8 cellular contexts compared by ENCODE assay signal in the genomic region with DNA sequence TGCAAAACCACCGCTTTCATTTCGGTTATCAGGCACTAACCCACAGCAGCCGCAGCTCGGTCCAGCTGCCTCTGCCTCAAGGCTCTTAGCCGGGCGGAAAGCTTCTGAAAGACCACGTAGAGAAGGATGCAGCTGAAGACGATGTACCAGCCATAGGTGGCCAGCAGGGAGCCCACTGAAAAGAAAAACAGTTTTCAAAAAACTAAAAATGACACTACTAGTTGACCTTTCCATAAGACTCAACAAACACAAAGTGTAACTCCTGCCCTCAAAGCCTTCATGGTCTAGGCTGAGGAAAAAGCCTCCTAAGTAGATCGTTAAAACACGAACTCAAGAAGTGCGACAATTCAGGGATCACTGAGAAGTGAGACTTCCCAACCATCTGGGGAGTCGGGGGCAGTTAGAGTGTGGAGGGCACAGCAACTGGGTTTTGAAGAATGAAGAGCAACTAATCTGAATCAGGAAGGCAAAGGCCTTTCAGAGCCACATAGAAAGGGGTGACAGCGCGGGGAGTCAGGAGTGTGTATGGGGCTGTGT. TPM values are rescaled to one million over a fixed set of nuclear protein-coding genes. Genes with fewer than 3 reads are reported as not detected.
DNase-seq lines count a peak whose midpoint lies in the region; ATAC-seq, FAIRE-seq and TF ChIP-seq lines count a peak whose summit lies in the region.

No MANE protein-coding gene starts in this region.

- H3K27me3 ChIP-seq in astrocyte (ENCODE audit: insufficient read depth, low read length) (no peaks in the 10 kb centered on the region), HepG2 (ENCODE audit: control insufficient read depth in 1 of 2, insufficient read depth in 2 of 2, low read length in 2 of 2) (no peaks in the 10 kb centered on the region; a peak in 1 of 5 replicates), tibial nerve (no peaks in the 10 kb centered on the region)

- H3K9ac ChIP-seq in astrocyte (ENCODE audit: low read length) (peak overlapping the region; percentile 93), HepG2 (ENCODE audit: insufficient read depth, low read depth, low read length) (peak overlapping the region; percentile 95)

- H3K9me3 Mint-ChIP-seq in astrocyte (ENCODE audit: unreplicated experiment): no peaks in the 10 kb centered on the region

- H3K27ac ChIP-seq in astrocyte (ENCODE audit: low read depth, low read length) (peak overlapping the region; percentile 76), HepG2 (ENCODE audit: extremely low read length, insufficient read depth, low read length) (peak overlapping the region; percentile 86), tibial nerve (peak overlapping the region; percentile 68 to 92 (median 91))

- peaks cover 16% of the 10 kb centered on the region for H3K36me3 Mint-ChIP-seq in astrocyte (ENCODE audit: low read depth, unreplicated experiment)

- H3K4me3 Mint-ChIP-seq in astrocyte (ENCODE audit: unreplicated experiment): peak overlapping the region; percentile 100

- H3K4me3 ChIP-seq in astrocyte (ENCODE audit: insufficient read depth, low read depth, low read length) (peak overlapping the region; percentile 94), HepG2 (replicated peaks in 1 of 3; ENCODE audit: insufficient read depth in 1 of 3, low read depth in 2 of 3, low read length in 3 of 3) (peak overlapping the region; percentile 99 to 100 (median 99)), tibial nerve (peak overlapping the region; percentile 66 to 97 (median 88))

- ATAC-seq in GM21723 (IDR thresholded peaks at IDR 0.05; ENCODE audit: unreplicated experiment): peak; percentile 46
- ATAC-seq in HepG2: peak; percentile 52

- TF ChIP-seq EP300 in HepG2 (IDR thresholded peaks at IDR 0.05; ENCODE audit: low read depth in 2 of 2, low read length in 2 of 2): no peak
- no peak for TF ChIP-seq EP300 in HepG2 (CRISPR knock-in tag; IDR thresholded peaks at IDR 0.05; ENCODE audit: borderline replicate concordance)
- no peak for TF ChIP-seq EP300 in tibial nerve (IDR thresholded peaks at IDR 0.05)

- intact Hi-C loops in HepG2 (cut with micrococcal nuclease; ENCODE audit: unreplicated experiment): no loop called here

- peaks cover 6% of the 10 kb centered on the region for H3K4me1 Mint-ChIP-seq in astrocyte (ENCODE audit: low read depth, unreplicated experiment)

- FAIRE-seq in astrocyte (lab: Jason Lieb, UNC) (no peak), HepG2 (lab: Jason Lieb, UNC) (peak; percentile 48)

- in situ Hi-C loops in HepG2 (cut with HindIII; ENCODE audit: extremely low pct_ligation_motif_present, low pct_unique_long_range_greater_than_20kb): no loop called here

- DNase-seq in NCI-H1105 treated with DMSO at 0.1 percent for 48 hours (lab: John Stamatoyannopoulos, UW): peak; percentile 34
- no peak for DNase-seq in NCI-H1105 (lab: John Stamatoyannopoulos, UW)
- peak; percentile 19 for DNase-seq in MV-4-11 (lab: John Stamatoyannopoulos, UW)
- DNase-seq in astrocyte (ENCODE audit: low read depth): peak; percentile 34
- DNase-seq in HepG2 (ENCODE audit: low spot score): no peak
- DNase-seq in tibial nerve (ENCODE audit: low spot score in 2 of 2): no peak
- no peak for DNase-seq in islet precursor cell

- peak overlapping the region; percentile 43 for H2AFZ ChIP-seq in astrocyte (ENCODE audit: low read depth, low read length)
- no peak overlapping the region for H2AFZ ChIP-seq in HepG2 (ENCODE audit: low read length)

- peaks cover 10% of the 10 kb centered on the region for H3K4me1 ChIP-seq in astrocyte (ENCODE audit: insufficient read depth, low read length)
- peaks cover 30% of the 10 kb centered on the region for H3K4me1 ChIP-seq in HepG2 (ENCODE audit: insufficient read depth, low read length)
- H3K4me1 ChIP-seq in tibial nerve: peaks cover 0 to 22% (median 15%) of the 10 kb centered on the region in 4 donors

- H4K20me1 ChIP-seq in astrocyte (ENCODE audit: insufficient read depth, low read length): peaks cover 47% of the 10 kb centered on the region
- H4K20me1 ChIP-seq in HepG2 (ENCODE audit: insufficient read depth, low read length): no peaks in the 10 kb centered on the region; the same call in 1 of the 2 replicates

- POLR2A ChIA-PET in HepG2 (lab: Yijun Ruan, JAX): interaction anchor here (0.6 to 1.4 kb wide), 4 partner anchors 9 to 268 kb away, joined by 3 to 5 read pairs (median 4); partner anchors contain the start of gene SNRPA1

- BruUV-seq in HepG2 (replicated peaks; lab: Mats Ljungman, UMichigan): no TSS peak

- CTCF ChIA-PET in HepG2 (lab: Yijun Ruan, JAX; ENCODE audit: low intra/inter-chr PET ratio, low total read pairs): interaction anchor here (1.4 kb wide), 1 partner anchor 364 kb away, joined by 3 read pairs; no protein-coding TSS in a partner anchor

- H3K4me2 ChIP-seq in astrocyte (ENCODE audit: low read length) (peak overlapping the region; percentile 93), HepG2 (ENCODE audit: low read depth, low read length) (peak overlapping the region; percentile 92)

- H3K9me3 ChIP-seq in astrocyte (ENCODE audit: insufficient read depth, low read depth, low read length) (no peaks in the 10 kb centered on the region), HepG2 (ENCODE audit: low read length) (no peaks in the 10 kb centered on the region), tibial nerve (no peaks in the 10 kb centered on the region)

- TF ChIP-seq POLR2A in HepG2 (IDR thresholded peaks at IDR 0.05; ENCODE audit: insufficient read depth in 1 of 2, low read depth in 2 of 2, low read length in 2 of 2) (no peak), tibial nerve (IDR thresholded peaks at IDR 0.05) (no peak)

- TF ChIP-seq CTCF in astrocyte (IDR thresholded peaks at IDR 0.05; ENCODE audit: insufficient read depth, low read depth, low read length) (peak; percentile 36), HepG2 (CRISPR knock-in tag; IDR thresholded peaks at IDR 0.05) (peak; percentile 15), tibial nerve (IDR thresholded peaks at IDR 0.05) (peak in 3 of 5 experiments; percentile 15 to 28 (median 24))

- WGBS in HepG2 (ENCODE audit: low lambda C conversion rate): 6% methylated on average over 14 of the region's 14 CpGs
- 16% methylated on average over 14 of the region's 14 CpGs for WGBS in tibial nerve, 2 donors

- H3K36me3 ChIP-seq in astrocyte (ENCODE audit: insufficient read depth, low read length): peaks cover 53% of the 10 kb centered on the region
- peaks cover 15 to 46% of the 10 kb centered on the region in 2 experiments for H3K36me3 ChIP-seq in HepG2 (replicated peaks in 1 of 2; ENCODE audit: control insufficient read depth in 1 of 2, insufficient read depth in 2 of 2, low read length in 2 of 2)
- peaks cover 6 to 57% (median 23%) of the 10 kb centered on the region in 3 donors for H3K36me3 ChIP-seq in tibial nerve

- no peak for TF ChIP-seq RAD21 in HepG2 (CRISPR knock-in tag; IDR thresholded peaks at IDR 0.05)

- H3K79me2 ChIP-seq in astrocyte (ENCODE audit: insufficient read depth, low read length): peaks cover 32% of the 10 kb centered on the region
- peaks cover 20% of the 10 kb centered on the region for H3K79me2 ChIP-seq in HepG2 (ENCODE audit: insufficient read depth, low read length)

- H3K27me3 Mint-ChIP-seq in astrocyte (ENCODE audit: low read depth, unreplicated experiment): no peaks in the 10 kb centered on the region

- peak overlapping the region; percentile 98 for H3K27ac Mint-ChIP-seq in astrocyte (ENCODE audit: unreplicated experiment)

RNA-seq across cellular contexts. Expression of gene SELENOS, which starts 0.7 kb away (rescaled TPM):
- 71.2 and 79.4 TPM in 2 replicates for total RNA-seq in astrocyte
- 31.6 and 63.0 TPM in 2 replicates for total RNA-seq in HepG2 (2016; rRNA removed; fragmentation: Illumina TruSeq; extraction: Trizol)
- 25.6 and 30.5 TPM in 2 replicates for total RNA-seq in HepG2 (2016; cell fraction: cytosol; rRNA removed; fragmentation: Illumina TruSeq; extraction: Trizol; ENCODE audit: low read depth)
- 31.1 and 66.3 TPM in 2 replicates for total RNA-seq in HepG2 (2016; cell fraction: insoluble cytoplasmic fraction; rRNA removed; fragmentation: Illumina TruSeq; extraction: Trizol)
- total RNA-seq in HepG2 (2016; cell fraction: membrane; rRNA removed; fragmentation: Illumina TruSeq; extraction: Trizol): 32.0 and 35.3 TPM in 2 replicates
- 52.7 and 62.7 TPM in 2 replicates for total RNA-seq in HepG2 (2016; cell fraction: nucleus; rRNA removed; fragmentation: Illumina TruSeq; extraction: Trizol)
- 56.6 and 66.1 TPM in 2 replicates for polyA plus RNA-seq in HepG2 (2011; rRNA removed)
- 58.8 and 79.4 TPM in 2 replicates for polyA plus RNA-seq in HepG2 (2011; cell fraction: cytosol; rRNA removed)
- 21.8 and 28.5 TPM in 2 replicates for polyA plus RNA-seq in HepG2 (2011; cell fraction: nucleus; rRNA removed)
- polyA plus RNA-seq in HepG2 (2012): 38.2 and 44.5 TPM in 2 replicates
- 19.0 and 26.3 TPM in 2 replicates for polyA plus RNA-seq in HepG2 (2016; cell fraction: cytosol; fragmentation: Illumina TruSeq; extraction: Trizol; ENCODE audit: low read depth)
- 29.3 and 32.0 TPM in 2 replicates for polyA plus RNA-seq in HepG2 (2016; cell fraction: insoluble cytoplasmic fraction; fragmentation: Illumina TruSeq; extraction: Trizol; ENCODE audit: low read depth)
- polyA plus RNA-seq in HepG2 (2016; cell fraction: membrane; fragmentation: Illumina TruSeq; extraction: Trizol; ENCODE audit: low read depth): 23.0 and 24.1 TPM in 2 replicates
- polyA plus RNA-seq in HepG2 (2016; cell fraction: nucleus; fragmentation: Illumina TruSeq; extraction: Trizol; ENCODE audit: insufficient read depth, low read depth): 81.3 and 91.5 TPM in 2 replicates
- 31.0 and 35.1 TPM in 2 replicates for polyA minus RNA-seq in HepG2 (2011; rRNA and poly(A)+ RNA removed; ENCODE audit: low replicate concordance)
- polyA minus RNA-seq in HepG2 (2011; cell fraction: cytosol; rRNA and poly(A)+ RNA removed): 19.4 and 21.8 TPM in 2 replicates
- 64.9 and 77.1 TPM in 2 replicates for polyA minus RNA-seq in HepG2 (2011; cell fraction: nucleus; rRNA and poly(A)+ RNA removed)
- 100 to 1,000 TPM in 1 of 4 donors, 10 to 100 TPM in 3; 64.8 to 104 (median 88.0) TPM for total RNA-seq in tibial nerve

RNA-seq across cellular contexts. Expression of gene SNRPA1, which starts 18.5 kb away (rescaled TPM):
- 65.9 and 79.5 TPM in 2 replicates for total RNA-seq in astrocyte
- 41.2 and 72.5 TPM in 2 replicates for total RNA-seq in HepG2 (2016; rRNA removed; fragmentation: Illumina TruSeq; extraction: Trizol)
- 21.5 and 21.7 TPM in 2 replicates for total RNA-seq in HepG2 (2016; cell fraction: cytosol; rRNA removed; fragmentation: Illumina TruSeq; extraction: Trizol; ENCODE audit: low read depth)
- 44.9 and 72.9 TPM in 2 replicates for total RNA-seq in HepG2 (2016; cell fraction: insoluble cytoplasmic fraction; rRNA removed; fragmentation: Illumina TruSeq; extraction: Trizol)
- total RNA-seq in HepG2 (2016; cell fraction: membrane; rRNA removed; fragmentation: Illumina TruSeq; extraction: Trizol): 29.4 and 29.6 TPM in 2 replicates
- total RNA-seq in HepG2 (2016; cell fraction: nucleus; rRNA removed; fragmentation: Illumina TruSeq; extraction: Trizol): 43.1 and 47.7 TPM in 2 replicates
- 80.0 and 108 TPM in 2 replicates for polyA plus RNA-seq in HepG2 (2011; rRNA removed)
- 70.8 and 71.1 TPM in 2 replicates for polyA plus RNA-seq in HepG2 (2011; cell fraction: cytosol; rRNA removed)
- polyA plus RNA-seq in HepG2 (2011; cell fraction: nucleus; rRNA removed): 95.5 and 97.7 TPM in 2 replicates
- 77.4 and 94.8 TPM in 2 replicates for polyA plus RNA-seq in HepG2 (2012)
- polyA plus RNA-seq in HepG2 (2016; cell fraction: cytosol; fragmentation: Illumina TruSeq; extraction: Trizol; ENCODE audit: low read depth): 43.0 and 50.4 TPM in 2 replicates
- 177 and 178 TPM in 2 replicates for polyA plus RNA-seq in HepG2 (2016; cell fraction: insoluble cytoplasmic fraction; fragmentation: Illumina TruSeq; extraction: Trizol; ENCODE audit: low read depth)
- polyA plus RNA-seq in HepG2 (2016; cell fraction: membrane; fragmentation: Illumina TruSeq; extraction: Trizol; ENCODE audit: low read depth): 42.8 and 43.9 TPM in 2 replicates
- 92.5 and 99.3 TPM in 2 replicates for polyA plus RNA-seq in HepG2 (2016; cell fraction: nucleus; fragmentation: Illumina TruSeq; extraction: Trizol; ENCODE audit: insufficient read depth, low read depth)
- polyA minus RNA-seq in HepG2 (2011; rRNA and poly(A)+ RNA removed; ENCODE audit: low replicate concordance): 12.8 and 30.9 TPM in 2 replicates
- polyA minus RNA-seq in HepG2 (2011; cell fraction: cytosol; rRNA and poly(A)+ RNA removed): 23.8 and 31.7 TPM in 2 replicates
- polyA minus RNA-seq in HepG2 (2011; cell fraction: nucleus; rRNA and poly(A)+ RNA removed): 50.7 and 51.6 TPM in 2 replicates
- total RNA-seq in tibial nerve: 10 to 100 TPM; 28.4 to 50.6 (median 40.0) TPM

RNA-seq across cellular contexts. Expression of gene CHSY1, which starts 24.7 kb away (rescaled TPM):
- 42.2 and 48.0 TPM in 2 replicates for total RNA-seq in astrocyte
- total RNA-seq in HepG2 (2016; rRNA removed; fragmentation: Illumina TruSeq; extraction: Trizol): 12.8 and 13.7 TPM in 2 replicates
- total RNA-seq in HepG2 (2016; cell fraction: cytosol; rRNA removed; fragmentation: Illumina TruSeq; extraction: Trizol; ENCODE audit: low read depth): 4.3 and 5.4 TPM in 2 replicates
- total RNA-seq in HepG2 (2016; cell fraction: insoluble cytoplasmic fraction; rRNA removed; fragmentation: Illumina TruSeq; extraction: Trizol): 12.1 and 12.6 TPM in 2 replicates
- 7.0 and 7.9 TPM in 2 replicates for total RNA-seq in HepG2 (2016; cell fraction: membrane; rRNA removed; fragmentation: Illumina TruSeq; extraction: Trizol)
- 10.5 and 11.5 TPM in 2 replicates for total RNA-seq in HepG2 (2016; cell fraction: nucleus; rRNA removed; fragmentation: Illumina TruSeq; extraction: Trizol)
- polyA plus RNA-seq in HepG2 (2011; rRNA removed): 11.2 and 13.3 TPM in 2 replicates
- polyA plus RNA-seq in HepG2 (2011; cell fraction: cytosol; rRNA removed): 10.0 and 13.2 TPM in 2 replicates
- polyA plus RNA-seq in HepG2 (2011; cell fraction: nucleus; rRNA removed): 4.9 and 5.5 TPM in 2 replicates
- polyA plus RNA-seq in HepG2 (2012): 11.0 and 11.8 TPM in 2 replicates
- polyA plus RNA-seq in HepG2 (2016; cell fraction: cytosol; fragmentation: Illumina TruSeq; extraction: Trizol; ENCODE audit: low read depth): 0.72 and 0.77 TPM in 2 replicates
- polyA plus RNA-seq in HepG2 (2016; cell fraction: insoluble cytoplasmic fraction; fragmentation: Illumina TruSeq; extraction: Trizol; ENCODE audit: low read depth): 13.1 and 14.5 TPM in 2 replicates
- polyA plus RNA-seq in HepG2 (2016; cell fraction: membrane; fragmentation: Illumina TruSeq; extraction: Trizol; ENCODE audit: low read depth): 4.8 TPM in 2 replicates
- 14.6 and 15.9 TPM in 2 replicates for polyA plus RNA-seq in HepG2 (2016; cell fraction: nucleus; fragmentation: Illumina TruSeq; extraction: Trizol; ENCODE audit: insufficient read depth, low read depth)
- 12.6 and 31.1 TPM in 2 replicates for polyA minus RNA-seq in HepG2 (2011; rRNA and poly(A)+ RNA removed; ENCODE audit: low replicate concordance)
- 16.8 and 17.1 TPM in 2 replicates for polyA minus RNA-seq in HepG2 (2011; cell fraction: cytosol; rRNA and poly(A)+ RNA removed)
- 15.8 and 18.3 TPM in 2 replicates for polyA minus RNA-seq in HepG2 (2011; cell fraction: nucleus; rRNA and poly(A)+ RNA removed)
- total RNA-seq in tibial nerve: 10 to 100 TPM; 22.0 to 29.7 (median 24.6) TPM

Comparison
In these comparisons a context has a peak if more than half of its experiments do, and no peak if none do; other contexts are left out.
1. DNase-seq: peak in NCI-H1105 treated with DMSO at 0.1 percent for 48 hours (single experiment), MV-4-11 (single experiment) and astrocyte (single experiment); none in NCI-H1105 (single experiment), HepG2 (single experiment), tibial nerve (0 of 2) and islet precursor cell (single experiment).
2. Peak in every context shown above with its lines, with median percentiles within 50 percentile points of each other: H3K27ac ChIP-seq, H3K4me3 ChIP-seq and CTCF ChIP-seq.